Comparison of ENCODE assay signal across 1 cellular context in genomic region chr17:42179911-42180410, GRCh38.
A peak's percentile ranks its signal among the peaks of the same experiment; 100 is the strongest.
TF ChIP-seq lines count a peak whose summit lies in the region.

No MANE protein-coding gene starts in this region.

TF ChIP-seq in HepG2, 621 proteins besides CTCF, POLR2A, EP300 and RAD21 (continued from another document):
- TF ChIP-seq, protein P1, sequence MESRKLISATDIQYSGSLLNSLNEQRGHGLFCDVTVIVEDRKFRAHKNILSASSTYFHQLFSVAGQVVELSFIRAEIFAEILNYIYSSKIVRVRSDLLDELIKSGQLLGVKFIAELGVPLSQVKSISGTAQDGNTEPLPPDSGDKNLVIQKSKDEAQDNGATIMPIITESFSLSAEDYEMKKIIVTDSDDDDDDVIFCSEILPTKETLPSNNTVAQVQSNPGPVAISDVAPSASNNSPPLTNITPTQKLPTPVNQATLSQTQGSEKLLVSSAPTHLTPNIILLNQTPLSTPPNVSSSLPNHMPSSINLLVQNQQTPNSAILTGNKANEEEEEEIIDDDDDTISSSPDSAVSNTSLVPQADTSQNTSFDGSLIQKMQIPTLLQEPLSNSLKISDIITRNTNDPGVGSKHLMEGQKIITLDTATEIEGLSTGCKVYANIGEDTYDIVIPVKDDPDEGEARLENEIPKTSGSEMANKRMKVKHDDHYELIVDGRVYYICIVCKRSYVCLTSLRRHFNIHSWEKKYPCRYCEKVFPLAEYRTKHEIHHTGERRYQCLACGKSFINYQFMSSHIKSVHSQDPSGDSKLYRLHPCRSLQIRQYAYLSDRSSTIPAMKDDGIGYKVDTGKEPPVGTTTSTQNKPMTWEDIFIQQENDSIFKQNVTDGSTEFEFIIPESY (CRISPR knock-in tag; IDR thresholded peaks at IDR 0.05), result peak; percentile 12; the same call in 1 of the 2 replicates
- TF ChIP-seq ZNF205 (CRISPR knock-in tag; IDR thresholded peaks at IDR 0.05) (0 out of 2 replicates have a peak, but pooled peaks have one; percentile 67), ZNF572 (CRISPR knock-in tag; IDR thresholded peaks at IDR 0.05) (no peak), HMGA1 (CRISPR knock-in tag; conservative IDR thresholded peaks at IDR 0.05) (no peak), KDM5A (IDR thresholded peaks at IDR 0.05; ENCODE audit: borderline replicate concordance, low read length) (no peak), ERF (CRISPR knock-in tag; IDR thresholded peaks at IDR 0.05) (peak; percentile 98), RNF2 (conservative IDR thresholded peaks at IDR 0.05; ENCODE audit: low read depth) (no peak), SNRNP70 (IDR thresholded peaks at IDR 0.05; ENCODE audit: low read depth, low read length) (no peak), NFE2 (CRISPR knock-in tag; IDR thresholded peaks at IDR 0.05) (0 out of 2 replicates have a peak, but pooled peaks have one; percentile 33), NPAS2 (CRISPR knock-in tag; IDR thresholded peaks at IDR 0.05; ENCODE audit: borderline replicate concordance) (no peak), MEIS2 (CRISPR knock-in tag; IDR thresholded peaks at IDR 0.05) (peak; percentile 98), REL (CRISPR knock-in tag; conservative IDR thresholded peaks at IDR 0.05) (peak; percentile 42; the same call in 1 of the 2 replicates), SPEN (CRISPR knock-in tag; IDR thresholded peaks at IDR 0.05; ENCODE audit: low read depth) (peak; percentile 72; the same call in 1 of the 2 replicates)
- TF ChIP-seq, protein P2, sequence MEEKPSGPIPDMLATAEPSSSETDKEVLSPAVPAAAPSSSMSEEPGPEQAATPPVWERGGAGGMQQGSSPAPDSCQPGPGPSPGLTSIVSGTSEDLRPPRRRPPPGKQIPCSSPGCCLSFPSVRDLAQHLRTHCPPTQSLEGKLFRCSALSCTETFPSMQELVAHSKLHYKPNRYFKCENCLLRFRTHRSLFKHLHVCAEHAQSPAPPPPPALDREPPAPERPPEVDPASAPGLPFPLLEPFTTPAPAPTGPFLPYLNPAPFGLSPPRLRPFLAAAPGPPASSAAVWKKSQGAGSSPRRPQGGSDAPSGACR (CRISPR knock-in tag; IDR thresholded peaks at IDR 0.05), result peak; percentile 94
- TF ChIP-seq, protein P3, sequence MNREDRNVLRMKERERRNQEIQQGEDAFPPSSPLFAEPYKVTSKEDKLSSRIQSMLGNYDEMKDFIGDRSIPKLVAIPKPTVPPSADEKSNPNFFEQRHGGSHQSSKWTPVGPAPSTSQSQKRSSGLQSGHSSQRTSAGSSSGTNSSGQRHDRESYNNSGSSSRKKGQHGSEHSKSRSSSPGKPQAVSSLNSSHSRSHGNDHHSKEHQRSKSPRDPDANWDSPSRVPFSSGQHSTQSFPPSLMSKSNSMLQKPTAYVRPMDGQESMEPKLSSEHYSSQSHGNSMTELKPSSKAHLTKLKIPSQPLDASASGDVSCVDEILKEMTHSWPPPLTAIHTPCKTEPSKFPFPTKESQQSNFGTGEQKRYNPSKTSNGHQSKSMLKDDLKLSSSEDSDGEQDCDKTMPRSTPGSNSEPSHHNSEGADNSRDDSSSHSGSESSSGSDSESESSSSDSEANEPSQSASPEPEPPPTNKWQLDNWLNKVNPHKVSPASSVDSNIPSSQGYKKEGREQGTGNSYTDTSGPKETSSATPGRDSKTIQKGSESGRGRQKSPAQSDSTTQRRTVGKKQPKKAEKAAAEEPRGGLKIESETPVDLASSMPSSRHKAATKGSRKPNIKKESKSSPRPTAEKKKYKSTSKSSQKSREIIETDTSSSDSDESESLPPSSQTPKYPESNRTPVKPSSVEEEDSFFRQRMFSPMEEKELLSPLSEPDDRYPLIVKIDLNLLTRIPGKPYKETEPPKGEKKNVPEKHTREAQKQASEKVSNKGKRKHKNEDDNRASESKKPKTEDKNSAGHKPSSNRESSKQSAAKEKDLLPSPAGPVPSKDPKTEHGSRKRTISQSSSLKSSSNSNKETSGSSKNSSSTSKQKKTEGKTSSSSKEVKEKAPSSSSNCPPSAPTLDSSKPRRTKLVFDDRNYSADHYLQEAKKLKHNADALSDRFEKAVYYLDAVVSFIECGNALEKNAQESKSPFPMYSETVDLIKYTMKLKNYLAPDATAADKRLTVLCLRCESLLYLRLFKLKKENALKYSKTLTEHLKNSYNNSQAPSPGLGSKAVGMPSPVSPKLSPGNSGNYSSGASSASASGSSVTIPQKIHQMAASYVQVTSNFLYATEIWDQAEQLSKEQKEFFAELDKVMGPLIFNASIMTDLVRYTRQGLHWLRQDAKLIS (CRISPR knock-in tag; IDR thresholded peaks at IDR 0.05), result no peak
TF ChIP-seq in HepG2: peak in this region for 338.
